In genomic region chr19:39970424-39970673, GRCh38 we compare ENCODE assay signal across 8 cellular contexts. TPM values are rescaled to one million over a fixed set of nuclear protein-coding genes. Genes with fewer than 3 reads are reported as not detected.
DNase-seq lines count a peak whose midpoint lies in the region; ATAC-seq, FAIRE-seq and TF ChIP-seq lines count a peak whose summit lies in the region.

No MANE protein-coding gene starts in this region.

- peak overlapping the region; percentile 95 to 98 for H3K27ac Mint-ChIP-seq in T-cell

- H3K27me3 Mint-ChIP-seq in T-cell = no peaks in the 10 kb centered on the region

- FAIRE-seq in RCC 7860 (lab: Jason Lieb, UNC) = no peak

- H3K4me3 Mint-ChIP-seq in T-cell = peak overlapping the region; percentile 98 to 100 (median 98)

- H3K4me1 ChIP-seq in psoas muscle = peaks cover 17% of the 10 kb centered on the region

- H3K4me1 Mint-ChIP-seq in T-cell = peaks cover 53 to 62% (median 59%) of the 10 kb centered on the region in 3 donors

- POLR2A ChIA-PET in T-cell (lab: Charles Lee) = interaction anchor here (0.5 to 2.0 kb wide), 12 partner anchors 8 to 137 kb away, joined by 3 to 13 read pairs (median 4); partner anchors contain the start of genes DYRK1B (in 1 of the 2), FBL (in 1 of the 2) and ZNF780A (in 1 of the 2)

- ATAC-seq in HG02970 (IDR thresholded peaks at IDR 0.05; ENCODE audit: low FRiP score, unreplicated experiment) (peak; percentile 27), T-cell (replicated peaks in 1 of 4) (peak; percentile 21 to 40 (median 28)), psoas muscle (peak in 2 of 4 donors; percentile 22 to 59)

- no peaks in the 10 kb centered on the region for H3K27me3 ChIP-seq in psoas muscle (ENCODE audit: insufficient read depth in 3 of 3, low read length in 2 of 3)

- peaks cover 19% of the 10 kb centered on the region for H3K36me3 Mint-ChIP-seq in T-cell

- peak overlapping the region; percentile 94 for H3K27ac ChIP-seq in psoas muscle

- peak in 1 of 34 experiments; percentile 12 for DNase-seq in T-cell
- DNase-seq in fibroblast of pulmonary artery (ENCODE audit: low read depth) = peak; percentile 41
- DNase-seq in psoas muscle = no peak
- no peak for DNase-seq in RCC 7860 (ENCODE audit: low spot score)
- DNase-seq in cortex of kidney (lab: John Stamatoyannopoulos, UW) = no peak
- no peak for DNase-seq in superior temporal gyrus (ENCODE audit: extremely low spot score)

- intact Hi-C loops in psoas muscle (cut with DNase I) = loop anchor here (1.0 to 10.0 kb wide), 4 partner anchors 26 to 177 kb away; partner anchors contain the start of gene ZNF546 (in 1 of the 2)

- peak overlapping the region; percentile 74 for H3K4me3 ChIP-seq in GM08714 (ENCODE audit: low read length)
- peak overlapping the region; percentile 99 for H3K4me3 ChIP-seq in fibroblast of pulmonary artery (replicated peaks; ENCODE audit: low read depth, low read length)
- H3K4me3 ChIP-seq in psoas muscle = peak overlapping the region; percentile 82

- H3K9me3 ChIP-seq in psoas muscle = no peaks in the 10 kb centered on the region

- TF ChIP-seq CTCF in fibroblast of pulmonary artery (IDR thresholded peaks at IDR 0.05; ENCODE audit: low read length, missing control alignments) (no peak), psoas muscle (IDR thresholded peaks at IDR 0.05) (no peak)

- no peaks in the 10 kb centered on the region for H3K9me3 Mint-ChIP-seq in T-cell

- 1% methylated on average over 11 of the region's 11 CpGs for WGBS in psoas muscle, 3 donors

- H3K36me3 ChIP-seq in psoas muscle (ENCODE audit: insufficient read depth in 1 of 2, low read depth in 1 of 2) = peaks cover 9 to 34% of the 10 kb centered on the region in 2 donors

- CTCF ChIA-PET in T-cell (lab: Charles Lee) = interaction anchor here (0.6 to 3.7 kb wide), 34 partner anchors 9 to 633 kb away, joined by 3 to 61 read pairs (median 6); partner anchors contain the start of genes DYRK1B (in 1 of the 2), FBL (in 1 of the 2), RPS16 (in 1 of the 2) and ZNF546 (in 1 of the 2)

RNA-seq across cellular contexts. Expression of gene PSMC4, which starts 0.6 kb away (rescaled TPM):
- total RNA-seq in T-cell (10 to 100 TPM; 58.5 to 80.0 (median 59.6) TPM), psoas muscle (100 to 1,000 TPM in 2 of 4 donors, 10 to 100 TPM in 2; 76.0 to 154 (median 104) TPM)
- polyA plus RNA-seq in psoas muscle = 100 to 1,000 TPM; 132 to 310 (median 229) TPM

RNA-seq across cellular contexts. Expression of gene ZNF546, which starts 26.5 kb away (rescaled TPM):
- total RNA-seq in T-cell = 10 to 100 TPM in 3 of 5 donors, 1 to 10 TPM in 2; 5.9 to 18.0 (median 12.9) TPM
- total RNA-seq in psoas muscle = 1 to 10 TPM; 3.7 to 9.2 (median 6.4) TPM
- 1 to 10 TPM; 1.0 to 6.2 (median 1.9) TPM for polyA plus RNA-seq in psoas muscle

RNA-seq across cellular contexts. Expression of gene FCGBP, which starts 35.9 kb away (rescaled TPM):
- total RNA-seq in T-cell = 10 to 100 TPM; 12.6 to 88.0 (median 43.3) TPM
- 1 to 10 TPM; 7.1 to 8.7 (median 8.3) TPM for total RNA-seq in psoas muscle
- polyA plus RNA-seq in psoas muscle = under 1 TPM; 0.45 to 0.77 (median 0.48) TPM
